15 cellular contexts compared by ENCODE assay signal in the genomic region with DNA sequence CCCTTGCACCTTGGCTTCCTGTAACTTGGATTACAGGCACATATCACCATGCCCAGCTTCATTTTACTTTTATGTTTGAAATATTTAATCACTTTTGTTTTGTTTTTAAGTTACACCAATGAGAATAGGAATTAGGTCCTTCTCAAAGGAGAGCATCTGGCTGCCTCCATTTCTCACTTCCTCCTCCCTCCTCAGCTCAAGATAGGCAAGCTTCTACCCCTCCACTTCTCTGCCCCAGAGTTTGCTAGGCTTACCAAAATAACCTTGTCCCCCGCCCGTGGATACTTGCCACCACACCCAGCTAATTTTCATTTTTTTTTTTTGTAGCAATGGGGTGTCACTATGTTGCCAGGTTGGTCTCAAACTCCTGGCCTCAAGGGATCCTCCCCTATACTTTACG. TPM values are rescaled to one million over a fixed set of nuclear protein-coding genes. Genes with fewer than 3 reads are reported as not detected.
DNase-seq lines count a peak whose midpoint lies in the region; ATAC-seq lines count a peak whose summit lies in the region.
"Had no signal": no experiment of that assay in that cellular context is flagged by ENCODE, and none has a peak within 500 bp of the region (broad histone marks: within the 10 kb centered on the region; RNA-seq: fewer than 3 reads in every experiment).

No MANE protein-coding gene starts in this region.

- H3K36me3 Mint-ChIP-seq in activated naive CD8-positive, alpha-beta T cell = no peaks in the 10 kb centered on the region
- H3K36me3 Mint-ChIP-seq in activated naive CD8-positive, alpha-beta T cell treated with anti-CD3 and anti-CD28 coated beads, Interleukin-2, amount 50 U/mL, for 24 hours (ENCODE audit: low read depth) = peaks cover 6% of the 10 kb centered on the region
- peaks cover 4% of the 10 kb centered on the region for H3K36me3 Mint-ChIP-seq in activated naive CD4-positive, alpha-beta T cell treated with anti-CD3 and anti-CD28 coated beads for 36 hours (ENCODE audit: low read depth)

- H3K27ac Mint-ChIP-seq in activated naive CD8-positive, alpha-beta T cell = peak overlapping the region; percentile 62
- H3K27ac Mint-ChIP-seq in activated naive CD8-positive, alpha-beta T cell treated with anti-CD3 and anti-CD28 coated beads, Interleukin-2, amount 50 U/mL, for 24 hours = no peak overlapping the region
- H3K27ac Mint-ChIP-seq in activated naive CD4-positive, alpha-beta T cell treated with anti-CD3 and anti-CD28 coated beads for 36 hours = no peak overlapping the region
- H3K27ac Mint-ChIP-seq: activated CD8-positive, alpha-beta T cell treated with anti-CD3 and anti-CD28 coated beads, Interleukin-2, amount 10 ng/mL, durations not matched to agents 7 days and 5 days; activated naive CD8-positive, alpha-beta T cell treated with anti-CD3 and anti-CD28 coated beads for 36 hours had no signal

- no peaks in the 10 kb centered on the region for H3K9me3 Mint-ChIP-seq in activated naive CD8-positive, alpha-beta T cell (ENCODE audit: low read depth)
- no peaks in the 10 kb centered on the region for H3K9me3 Mint-ChIP-seq in activated naive CD8-positive, alpha-beta T cell treated with anti-CD3 and anti-CD28 coated beads, Interleukin-2, amount 50 U/mL, for 24 hours
- H3K9me3 Mint-ChIP-seq in activated naive CD4-positive, alpha-beta T cell treated with anti-CD3 and anti-CD28 coated beads for 36 hours = no peaks in the 10 kb centered on the region
- H3K9me3 Mint-ChIP-seq: activated naive CD8-positive, alpha-beta T cell treated with anti-CD3 and anti-CD28 coated beads for 36 hours; immature natural killer cell had no signal

- no peak for DNase-seq in activated naive CD8-positive, alpha-beta T cell treated with anti-CD3 and anti-CD28 coated beads, Interleukin-2, amount 50 U/mL, for 24 hours
- DNase-seq in NOMO-1 (lab: John Stamatoyannopoulos, UW; ENCODE audit: unreplicated experiment in 2 of 2) (peak; percentile 14 to 28), inferior parietal cortex (ENCODE audit: extremely low spot score) (no peak), cerebellar nuclear complex (lab: John Stamatoyannopoulos, UW) (no peak)
- no peak for DNase-seq in activated naive CD4-positive, alpha-beta T cell treated with anti-CD3 and anti-CD28 coated beads for 36 hours
- no peak for DNase-seq in activated effector memory CD4-positive, alpha-beta T cell treated with Interleukin-2 at 50 U/mL for 16 hours
- DNase-seq: activated CD8-positive, alpha-beta T cell treated with anti-CD3 and anti-CD28 coated beads, Interleukin-2, amount 10 ng/mL, durations not matched to agents 7 days and 5 days; activated naive CD8-positive, alpha-beta T cell treated with anti-CD3 and anti-CD28 coated beads for 36 hours; HCEC 1CT; immature natural killer cell; NCI-H1694 treated with DMSO at 0.1 percent for 48 hours; OCI-M1; right lobe of liver had no signal

- H3K27me3 Mint-ChIP-seq in activated naive CD8-positive, alpha-beta T cell = no peaks in the 10 kb centered on the region
- H3K27me3 Mint-ChIP-seq in activated naive CD8-positive, alpha-beta T cell treated with anti-CD3 and anti-CD28 coated beads, Interleukin-2, amount 50 U/mL, for 24 hours = no peaks in the 10 kb centered on the region
- H3K27me3 Mint-ChIP-seq in activated naive CD4-positive, alpha-beta T cell treated with anti-CD3 and anti-CD28 coated beads for 36 hours (ENCODE audit: low read depth) = no peaks in the 10 kb centered on the region
- H3K27me3 Mint-ChIP-seq: activated naive CD8-positive, alpha-beta T cell treated with anti-CD3 and anti-CD28 coated beads for 36 hours had no signal

- no peak for ATAC-seq in activated naive CD8-positive, alpha-beta T cell treated with anti-CD3 and anti-CD28 coated beads, Interleukin-2, amount 50 U/mL, for 24 hours
- peak; percentile 58 for ATAC-seq in HG02642 (IDR thresholded peaks at IDR 0.05; ENCODE audit: poor library complexity, unreplicated experiment)
- ATAC-seq: activated CD8-positive, alpha-beta T cell treated with anti-CD3 and anti-CD28 coated beads, Interleukin-2, amount 10 ng/mL, durations not matched to agents 7 days and 5 days; right lobe of liver had no signal

- no peak overlapping the region for H3K4me3 Mint-ChIP-seq in activated naive CD8-positive, alpha-beta T cell
- H3K4me3 Mint-ChIP-seq in activated naive CD8-positive, alpha-beta T cell treated with anti-CD3 and anti-CD28 coated beads, Interleukin-2, amount 50 U/mL, for 24 hours = no peak overlapping the region
- no peak overlapping the region for H3K4me3 Mint-ChIP-seq in activated naive CD4-positive, alpha-beta T cell treated with anti-CD3 and anti-CD28 coated beads for 36 hours
- H3K4me3 Mint-ChIP-seq: activated CD8-positive, alpha-beta T cell treated with anti-CD3 and anti-CD28 coated beads, Interleukin-2, amount 10 ng/mL, durations not matched to agents 7 days and 5 days; activated naive CD8-positive, alpha-beta T cell treated with anti-CD3 and anti-CD28 coated beads for 36 hours; immature natural killer cell had no signal

- H3K4me1 Mint-ChIP-seq in activated naive CD8-positive, alpha-beta T cell (ENCODE audit: low read depth) = peaks cover 1% of the 10 kb centered on the region
- peaks cover 10% of the 10 kb centered on the region for H3K4me1 Mint-ChIP-seq in activated naive CD8-positive, alpha-beta T cell treated with anti-CD3 and anti-CD28 coated beads, Interleukin-2, amount 50 U/mL, for 24 hours
- H3K4me1 Mint-ChIP-seq in activated naive CD4-positive, alpha-beta T cell treated with anti-CD3 and anti-CD28 coated beads for 36 hours (ENCODE audit: low read depth) = peaks cover 3% of the 10 kb centered on the region
- H3K4me1 Mint-ChIP-seq: activated naive CD8-positive, alpha-beta T cell treated with anti-CD3 and anti-CD28 coated beads for 36 hours had no signal

- CTCF ChIA-PET in activated naive CD4-positive, alpha-beta T cell treated with anti-CD3 and anti-CD28 coated beads for 36 hours (lab: Charles Lee) = no interaction called here

- intact Hi-C loops in activated naive CD4-positive, alpha-beta T cell treated with anti-CD3 and anti-CD28 coated beads for 36 hours (cut with micrococcal nuclease) = no loop called here

RNA-seq across cellular contexts. Expression of a gene that starts 17.9 kb away (rescaled TPM):
- total RNA-seq in activated naive CD4-positive, alpha-beta T cell treated with anti-CD3 and anti-CD28 coated beads for 36 hours = 10 to 100 TPM; 63.3 to 66.8 TPM

RNA-seq across cellular contexts. Expression of a gene that starts 28.1 kb away (rescaled TPM):
- 1 to 10 TPM; 4.5 to 5.4 TPM for total RNA-seq in activated naive CD4-positive, alpha-beta T cell treated with anti-CD3 and anti-CD28 coated beads for 36 hours

RNA-seq across cellular contexts. Expression of a gene that starts 39.0 kb away (rescaled TPM):
- 10 to 100 TPM; 45.3 to 47.5 TPM for total RNA-seq in activated naive CD4-positive, alpha-beta T cell treated with anti-CD3 and anti-CD28 coated beads for 36 hours

RNA-seq across cellular contexts. Expression of a gene that starts 48.2 kb away (rescaled TPM):
- under 1 TPM in 1 of 2 experiments, not detected in 1; 0.10 TPM for total RNA-seq in activated naive CD4-positive, alpha-beta T cell treated with anti-CD3 and anti-CD28 coated beads for 36 hours
- total RNA-seq: activated CD8-positive, alpha-beta T cell treated with anti-CD3 and anti-CD28 coated beads, Interleukin-2, amount 10 ng/mL, durations not matched to agents 7 days and 5 days; activated naive CD8-positive, alpha-beta T cell treated with anti-CD3 and anti-CD28 coated beads for 36 hours; right lobe of liver had no signal

Comparison
In these comparisons a context has a peak if more than half of its experiments do, and no peak if none do; other contexts are left out.
1. DNase-seq: peak in NOMO-1 (2 of 2); none in activated naive CD8-positive, alpha-beta T cell treated with anti-CD3 and anti-CD28 coated beads, Interleukin-2, amount 50 U/mL, for 24 hours (single experiment), inferior parietal cortex (single experiment), activated naive CD4-positive, alpha-beta T cell treated with anti-CD3 and anti-CD28 coated beads for 36 hours (single experiment), activated effector memory CD4-positive, alpha-beta T cell treated with Interleukin-2 at 50 U/mL for 16 hours (single experiment) and cerebellar nuclear complex (0 of 2).